In the genomic region with DNA sequence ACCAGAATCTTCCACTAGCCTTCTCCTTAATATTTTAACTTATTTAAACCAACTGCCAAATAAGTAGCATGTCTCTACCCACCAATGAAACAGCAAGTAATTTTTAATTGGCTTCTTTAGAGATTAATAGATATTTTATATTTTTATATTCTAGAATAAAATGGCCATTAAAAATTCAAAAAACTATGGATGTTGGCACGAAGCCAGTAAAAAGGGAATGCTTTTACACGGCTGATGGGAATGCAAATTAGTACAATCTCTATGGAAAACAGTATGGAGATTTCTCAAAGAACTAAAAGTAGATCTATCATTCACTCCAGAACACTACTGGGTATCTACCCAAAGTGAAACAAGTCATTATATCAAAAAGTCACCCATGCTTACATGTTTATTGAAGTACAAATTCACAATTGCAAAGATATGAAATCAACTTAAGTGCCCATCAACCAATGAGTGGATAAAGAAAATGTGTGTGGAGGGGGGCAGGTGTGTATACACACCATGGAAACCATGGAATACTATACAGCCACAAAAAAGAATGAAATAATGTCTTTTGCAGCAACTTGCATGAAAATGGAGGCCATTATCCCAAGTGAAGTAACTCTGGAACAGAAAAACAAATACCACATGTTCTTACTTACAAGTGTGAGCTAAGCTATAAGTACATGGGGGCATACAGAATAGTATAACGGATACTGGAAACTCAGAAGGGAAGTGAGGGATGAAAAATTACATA, we compare ENCODE assay signal across 28 cellular contexts.
"Had no signal": no experiment of that assay in that cellular context is flagged by ENCODE, and none has a peak within 500 bp of the region (broad histone marks: within the 10 kb centered on the region; RNA-seq: fewer than 3 reads in every experiment).

No MANE protein-coding gene starts in this region.

- H3K9me3 ChIP-seq: left lung, lower lobe of right lung, neutrophil, psoas muscle, stomach, testis, thyroid gland, transverse colon, upper lobe of left lung, vagina had no signal

- H3K27ac Mint-ChIP-seq: immature natural killer cell; mesothelial cell of epicardium; naive B cell; natural killer cell; nephron progenitor cell; neural progenitor cell; stimulated activated naive B cell treated with anti-CD40 and anti-IgM and Interleukin-4, amounts not matched to agents 10 μg/mL and 1 μg/mL and 100 μg/mL, for 72 hours had no signal

- FAIRE-seq: kidney had no signal

- H3K4me3 Mint-ChIP-seq: immature natural killer cell; mesothelial cell of epicardium; naive B cell; natural killer cell; nephron progenitor cell; neural progenitor cell; stimulated activated naive B cell treated with anti-CD40 and anti-IgM and Interleukin-4, amounts not matched to agents 10 μg/mL and 1 μg/mL and 100 μg/mL, for 72 hours had no signal

- H3K4me2 ChIP-seq: neural progenitor cell had no signal

- H2AFZ ChIP-seq: neural progenitor cell, parathyroid adenoma had no signal

- H3K9me3 Mint-ChIP-seq: immature natural killer cell, natural killer cell, nephron progenitor cell, neural progenitor cell had no signal

- H3K4me1 Mint-ChIP-seq: immature natural killer cell; mesothelial cell of epicardium; nephron progenitor cell; neural progenitor cell; stimulated activated naive B cell treated with anti-CD40 and anti-IgM and Interleukin-4, amounts not matched to agents 10 μg/mL and 1 μg/mL and 100 μg/mL, for 72 hours had no signal

- H3K27ac ChIP-seq: left lung, lower lobe of right lung, neural progenitor cell, neutrophil, parathyroid adenoma, psoas muscle, skin epidermis, stomach, testis, thyroid gland, transverse colon, upper lobe of left lung, vagina had no signal

- ATAC-seq: left colon; left lung; lower lobe of right lung; natural killer cell; psoas muscle; sciatic nerve; stimulated activated naive B cell treated with anti-CD40 and anti-IgM and Interleukin-4, amounts not matched to agents 10 μg/mL and 1 μg/mL and 100 μg/mL, for 72 hours; stimulated activated naive CD8-positive, alpha-beta T cell treated with anti-CD3 and anti-CD28 coated beads, Interleukin-15, Interleukin-2, amounts not matched to agents 100 U/mL and 50 U/mL, for 24 hours had no signal

- H3K79me2 ChIP-seq: parathyroid adenoma had no signal

- H3K4me3 ChIP-seq: left lung, lower lobe of right lung, neural progenitor cell, psoas muscle, skin epidermis, stomach, testis, thyroid gland, transverse colon, upper lobe of left lung, vagina had no signal

- DNase-seq: immature natural killer cell; kidney; left colon; left lung; lower lobe of right lung; naive B cell; natural killer cell; nephron progenitor cell; occipital lobe; psoas muscle; stimulated activated CD4-positive, alpha-beta T cell treated with anti-CD3 and anti-CD28 coated beads, Interleukin-12 subunit alpha, Interleukin-12 subunit beta, amount 100 ng/mL, for 4 hours; stimulated activated CD4-positive, alpha-beta T cell treated with anti-CD3 and anti-CD28 coated beads, Interleukin-15, amount 100 ng/mL, for 24 hours; stimulated activated CD4-positive, alpha-beta T cell treated with anti-CD3 and anti-CD28 coated beads, Interleukin-2, amount 100 ng/mL, for 24 hours; stimulated activated CD4-positive, alpha-beta T cell treated with anti-CD3 and anti-CD28 coated beads, Interleukin-4, amount 100 ng/mL, for 1 hour; stimulated activated naive B cell treated with anti-CD40 and anti-IgM and Interleukin-4, amounts not matched to agents 10 μg/mL and 1 μg/mL and 100 μg/mL, for 72 hours; stimulated activated naive CD8-positive, alpha-beta T cell treated with anti-CD3 and anti-CD28 coated beads, Interleukin-15, Interleukin-2, amounts not matched to agents 100 U/mL and 50 U/mL, for 24 hours; stomach; testis; thyroid gland; transverse colon; upper lobe of left lung had no signal

- H3K27me3 ChIP-seq: left lung, neural progenitor cell, neutrophil, stomach, testis, thyroid gland, transverse colon, upper lobe of left lung, vagina had no signal

- H3K27me3 Mint-ChIP-seq: naive B cell; stimulated activated naive B cell treated with anti-CD40 and anti-IgM and Interleukin-4, amounts not matched to agents 10 μg/mL and 1 μg/mL and 100 μg/mL, for 72 hours had no signal

- H3K4me1 ChIP-seq: left lung, lower lobe of right lung, neural progenitor cell, parathyroid adenoma, psoas muscle, testis, thyroid gland, upper lobe of left lung, vagina had no signal
